9 cellular contexts compared by ENCODE assay signal in genomic region chr10:109866168-109866994, GRCh38. TPM values are rescaled to one million over a fixed set of nuclear protein-coding genes. Genes with fewer than 3 reads are reported as not detected.
A peak's percentile ranks its signal among the peaks of the same experiment; 100 is the strongest.
DNase-seq lines count a peak whose midpoint lies in the region; ATAC-seq and TF ChIP-seq lines count a peak whose summit lies in the region.
"Had no signal": no experiment of that assay in that cellular context is flagged by ENCODE, and none has a peak within 500 bp of the region (broad histone marks: within the 10 kb centered on the region; RNA-seq: fewer than 3 reads in every experiment).

No MANE protein-coding gene starts in this region.

- no peaks in the 10 kb centered on the region for H3K27me3 Mint-ChIP-seq in activated T-cell treated with anti-CD3 and anti-CD28 coated beads, Interleukin-2, amount 50 U/mL, for 4 hours (ENCODE audit: low read depth)

- H3K4me3 ChIP-seq in Panc1 (ENCODE audit: low read depth in 2 of 2, low read length in 2 of 2), result no peak overlapping the region
- H3K4me3 ChIP-seq in foreskin fibroblast (ENCODE audit: low read depth in 1 of 2, low read length in 2 of 2), result no peak overlapping the region
- no peak overlapping the region for H3K4me3 ChIP-seq in gastrocnemius medialis
- H3K4me3 ChIP-seq in aorta (ENCODE audit: low read length in 2 of 2), result no peak overlapping the region

- no peaks in the 10 kb centered on the region for H3K9me3 ChIP-seq in Panc1 (ENCODE audit: control insufficient read depth, insufficient read depth, low read depth, low read length)
- no peaks in the 10 kb centered on the region for H3K9me3 ChIP-seq in gastrocnemius medialis
- peaks cover 4% of the 10 kb centered on the region for H3K9me3 ChIP-seq in aorta (ENCODE audit: control insufficient read depth, low read length)

- DNase-seq in GM13977 (ENCODE audit: low spot score) (no peak), Panc1 (ENCODE audit: low read depth, low spot score) (no peak), foreskin fibroblast (peak in 1 of 2 donors; percentile 29), posterior vena cava (ENCODE audit: low spot score) (peak; percentile 46), NOMO-1 treated with dmso at 0.1 percent for 144 hours (lab: John Stamatoyannopoulos, UW; ENCODE audit: unreplicated experiment) (no peak), gastrocnemius medialis (no peak), aorta (no peak)
- no peak for DNase-seq in activated T-cell treated with anti-CD3 and anti-CD28 coated beads, Interleukin-2, amount 50 U/mL, for 4 hours
- DNase-seq: NCI-H1930 had no signal

- POLR2A ChIA-PET in Panc1 (lab: Charles Lee), result no interaction called here

- no peak overlapping the region for H3K4me3 Mint-ChIP-seq in activated T-cell treated with anti-CD3 and anti-CD28 coated beads, Interleukin-2, amount 50 U/mL, for 4 hours

- peaks cover 18% of the 10 kb centered on the region for H3K9me3 Mint-ChIP-seq in activated T-cell treated with anti-CD3 and anti-CD28 coated beads, Interleukin-2, amount 50 U/mL, for 4 hours

- BruUV-seq in Panc1 (replicated peaks; lab: Mats Ljungman, UMichigan), result no TSS peak

- H3K27ac ChIP-seq in Panc1 (ENCODE audit: low read length) (no peak overlapping the region), gastrocnemius medialis (no peak overlapping the region), aorta (ENCODE audit: low read depth in 1 of 2, low read length in 2 of 2) (no peak overlapping the region)

- H3K4me1 ChIP-seq in Panc1 (ENCODE audit: control insufficient read depth, insufficient read depth, low read length) (no peaks in the 10 kb centered on the region), gastrocnemius medialis (no peaks in the 10 kb centered on the region), aorta (ENCODE audit: control insufficient read depth in 1 of 2, insufficient read depth in 2 of 2, low read length in 2 of 2) (no peaks in the 10 kb centered on the region)

- in situ Hi-C loops in GM13977 (cut with MboI; ENCODE audit: low pct_unique_long_range_greater_than_20kb, low sequenced_read_pairs, unreplicated experiment), result no loop called here
- in situ Hi-C loops in Panc1 (cut with HindIII; ENCODE audit: low pct_unique_long_range_greater_than_20kb, low sequenced_read_pairs), result no loop called here
- in situ Hi-C loops in gastrocnemius medialis (cut with MboI; ENCODE audit: low sequenced_read_pairs in 4 of 4), result no loop called here

- H3K36me3 ChIP-seq in Panc1 (ENCODE audit: control insufficient read depth, insufficient read depth, low read length) (peaks cover 7% of the 10 kb centered on the region; the same call in 1 of the 2 replicates), gastrocnemius medialis (peaks cover 0 to 81% of the 10 kb centered on the region in 2 donors), aorta (ENCODE audit: control insufficient read depth in 1 of 2, insufficient read depth in 2 of 2, low read length in 1 of 2) (peaks cover 9 to 29% of the 10 kb centered on the region in 2 donors)

- peak; percentile 83 for ATAC-seq in Panc1
- no peak for ATAC-seq in gastrocnemius medialis
- no peak for ATAC-seq in aorta (ENCODE audit: low FRiP score)
- no peak for ATAC-seq in activated T-cell treated with anti-CD3 and anti-CD28 coated beads, Interleukin-2, amount 50 U/mL, for 4 hours

- no peaks in the 10 kb centered on the region for H3K4me1 Mint-ChIP-seq in activated T-cell treated with anti-CD3 and anti-CD28 coated beads, Interleukin-2, amount 50 U/mL, for 4 hours (ENCODE audit: low read depth)

- CTCF ChIA-PET in Panc1 (lab: Charles Lee), result interaction anchor here (0.6 to 1.4 kb wide), 2 partner anchors 18 to 345 kb away, joined by 4 to 12 read pairs; no protein-coding TSS in a partner anchor

- TF ChIP-seq POLR2A in gastrocnemius medialis (IDR thresholded peaks at IDR 0.05), result no peak

- whole genome bisulfite sequencing in aorta, 2 donors, result 72 to 83% methylated on average over 8 of the region's 8 CpGs

- H3K27me3 ChIP-seq in Panc1 (ENCODE audit: control insufficient read depth, insufficient read depth, low read length) (no peaks in the 10 kb centered on the region), gastrocnemius medialis (no peaks in the 10 kb centered on the region), aorta (ENCODE audit: control insufficient read depth in 1 of 2, insufficient read depth in 2 of 2, low read length in 1 of 2) (no peaks in the 10 kb centered on the region)

- TF ChIP-seq CTCF in GM13977 (IDR thresholded peaks at IDR 0.05; ENCODE audit: extremely low read depth, insufficient read depth, missing control alignments) (peak; percentile 16), Panc1 (IDR thresholded peaks at IDR 0.05) (peak; percentile 62), foreskin fibroblast (IDR thresholded peaks at IDR 0.05; ENCODE audit: low read depth, low read length) (peak; percentile 23), gastrocnemius medialis (IDR thresholded peaks at IDR 0.05 in 4 of 5, conservative IDR thresholded peaks at IDR 0.05 in 1 of 5) (no peak)

- intact Hi-C loops in Panc1 (cut with micrococcal nuclease; ENCODE audit: unreplicated experiment) (no loop called here), posterior vena cava (cut with DNase I) (no loop called here), gastrocnemius medialis (cut with DNase I; ENCODE audit: low total_unique reads) (no loop called here), aorta (cut with DNase I) (no loop called here)

- H3K36me3 Mint-ChIP-seq in activated T-cell treated with anti-CD3 and anti-CD28 coated beads, Interleukin-2, amount 50 U/mL, for 4 hours (ENCODE audit: insufficient read depth), result peaks cover 74% of the 10 kb centered on the region

RNA-seq across cellular contexts. Expression of gene XPNPEP1, which starts 56.9 kb away (rescaled TPM):
- total RNA-seq in Panc1 (2021; ENCODE audit: unreplicated experiment) (61.2 TPM), posterior vena cava (10 to 100 TPM; 57.0 to 69.5 TPM), gastrocnemius medialis (10 to 100 TPM; 39.9 to 72.3 (median 64.0) TPM), aorta (10 to 100 TPM; 47.5 to 68.9 TPM)
- polyA plus RNA-seq in Panc1 (2012; ENCODE audit: insufficient read length), result 67.2 TPM
- 10 to 100 TPM; 28.4 to 38.9 TPM for polyA plus RNA-seq in aorta
- total RNA-seq in activated T-cell treated with anti-CD3 and anti-CD28 coated beads, Interleukin-2, amount 50 U/mL, for 4 hours, result 10 to 100 TPM; 57.0 to 62.6 (median 62.4) TPM

Comparison
In these comparisons a context has a peak if more than half of its experiments do, and no peak if none do; other contexts are left out.
1. CTCF ChIP-seq: peak in GM13977 (single experiment), Panc1 (single experiment) and foreskin fibroblast (single experiment); none in gastrocnemius medialis (0 of 5).